Comparison of ENCODE assay signal across 8 cellular contexts in the genomic region with DNA sequence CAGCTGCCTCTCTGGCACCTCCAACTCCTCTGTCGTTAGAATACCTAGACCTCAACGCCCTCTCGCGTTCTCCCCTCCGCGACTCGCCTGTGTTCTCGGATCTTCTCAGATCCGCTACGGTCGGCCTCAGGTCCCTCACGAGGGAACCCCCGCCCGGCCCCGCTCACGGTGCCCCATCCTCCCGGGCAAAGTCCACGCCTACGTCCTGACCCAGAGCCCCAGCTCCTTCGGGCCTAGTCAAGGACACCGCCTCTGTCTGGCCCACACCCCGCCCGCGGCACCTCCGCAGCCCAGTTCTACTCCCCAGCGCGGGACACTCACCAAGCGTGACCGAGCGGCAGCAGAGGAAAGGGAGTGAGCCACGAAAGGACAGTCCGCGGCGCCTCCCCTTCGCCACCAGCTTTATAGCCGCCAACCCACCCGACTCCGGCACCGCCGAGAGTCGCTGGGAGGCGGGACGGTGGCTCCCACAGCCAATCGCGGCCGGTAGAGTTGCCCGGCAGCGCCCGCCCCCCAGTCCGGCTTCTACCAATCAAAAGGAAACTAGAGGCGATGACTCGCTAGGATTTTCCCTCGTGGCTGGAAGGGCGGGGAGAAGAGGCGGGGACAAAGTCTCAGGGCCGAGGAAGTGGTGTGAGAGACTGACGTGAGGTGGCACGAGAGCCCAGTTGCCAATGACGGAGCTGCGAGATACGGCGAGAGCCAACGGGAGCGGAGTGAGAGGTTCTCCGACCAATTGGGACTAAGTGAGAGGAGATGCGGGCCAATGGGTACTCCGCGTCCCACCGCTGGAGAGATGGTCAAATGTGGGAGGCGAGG. TPM values are rescaled to one million over a fixed set of nuclear protein-coding genes. Genes with fewer than 3 reads are reported as not detected.
A peak's percentile ranks its signal among the peaks of the same experiment; 100 is the strongest.
DNase-seq lines count a peak whose midpoint lies in the region; ATAC-seq, FAIRE-seq and TF ChIP-seq lines count a peak whose summit lies in the region.

HMGCS1 (minus strand) TSS at position 378 of the 819 bp plus-strand sequence. CDS start 14,447 bp downstream, outside the sequence.

- H2BK5ac ChIP-seq in trophoblast cell (ENCODE audit: low read depth, low read length, poor library complexity), result peak within 1 kb of the TSS; percentile 98

- H4K12ac ChIP-seq in trophoblast cell (ENCODE audit: low read depth, low read length), result peak within 1 kb of the TSS; percentile 73

- peak within 1 kb of the TSS; percentile 98 for H3K4ac ChIP-seq in trophoblast cell (ENCODE audit: low read depth, low read length)

- peak within 1 kb of the TSS; percentile 78 for H2BK120ac ChIP-seq in trophoblast cell (ENCODE audit: insufficient read depth, low read length, poor library complexity)

- intact Hi-C loops in adrenal gland (cut with DNase I), result loop anchor here in 1 of 2 donors (10.0 kb wide), 1 partner anchor 172 kb away; the partner anchor contains the start of gene TMEM267
- intact Hi-C loops in cardiac septum (cut with DNase I), result loop anchor here (1.0 to 5.0 kb wide), 2 partner anchors 169 to 192 kb away; partner anchors contain the start of gene TMEM267
- intact Hi-C loops in transverse colon (cut with DNase I; ENCODE audit: low total_unique reads), result no loop called here

- 0 to 1% (median 0%) methylated on average over 32 to 70 of the region's 70 CpGs for WGBS in adrenal gland, 4 donors
- no CpG with 5 or more reads among the region's 70 CpGs for WGBS in trophoblast cell (ENCODE audit: extremely low coverage, insufficient coverage, insufficient read length)
- WGBS in transverse colon (ENCODE audit: low coverage in 1 of 2), 2 donors, result 0 to 1% methylated on average over 4 to 46 of the region's 70 CpGs

- peak within 1 kb of the TSS; percentile 95 for H3K9ac ChIP-seq in trophoblast cell (ENCODE audit: low read length)

- in situ Hi-C loops in transverse colon (cut with MboI; ENCODE audit: low pct_ligation_motif_present in 1 of 4, low pct_unique_long_range_greater_than_20kb in 1 of 4, low sequenced_read_pairs in 3 of 4), result loop anchor here (10.0 to 25.0 kb wide), 2 partner anchors 174 to 208 kb away; partner anchors contain the start of gene TMEM267 (in 4 of the 4)

- H3K4me2 ChIP-seq in trophoblast cell (ENCODE audit: low read length), result peak within 1 kb of the TSS; percentile 58

- H3K9me3 ChIP-seq in adrenal gland (replicated peaks in 1 of 3) (no peaks in the 10 kb centered on the region), trophoblast cell (ENCODE audit: insufficient read depth, low read depth, low read length) (no peaks in the 10 kb centered on the region), transverse colon (no peaks in the 10 kb centered on the region)

- H3K27me3 ChIP-seq in adrenal gland (no peaks in the 10 kb centered on the region), trophoblast cell (ENCODE audit: insufficient read depth, low read length) (no peaks in the 10 kb centered on the region), transverse colon (no peaks in the 10 kb centered on the region)

- peak; percentile 92 for FAIRE-seq in GM12892 (lab: Jason Lieb, UNC)

- H3K18ac ChIP-seq in trophoblast cell (ENCODE audit: low read length), result peak within 1 kb of the TSS; percentile 94

- H3K4me1 ChIP-seq in adrenal gland (replicated peaks in 1 of 2) (peaks cover 7 to 46% of the 10 kb centered on the region in 2 donors), trophoblast cell (ENCODE audit: control insufficient read depth in 1 of 2, insufficient read depth in 2 of 2, low read length in 2 of 2) (peaks cover 5 to 11% of the 10 kb centered on the region in 2 experiments), transverse colon (peaks cover 9 to 42% (median 21%) of the 10 kb centered on the region in 4 donors)

- H3K4me3 ChIP-seq in adrenal gland (peak within 1 kb of the TSS; percentile 69 to 99 (median 82)), trophoblast cell (ENCODE audit: low read depth, low read length) (peak within 1 kb of the TSS; percentile 99), transverse colon (peak within 1 kb of the TSS; percentile 53 to 85 (median 74))

- TF ChIP-seq POLR2A in GM12892 (IDR thresholded peaks at IDR 0.05; ENCODE audit: low read depth, low read length) (peak; percentile 97), adrenal gland (IDR thresholded peaks at IDR 0.05) (peak; percentile 98), transverse colon (IDR thresholded peaks at IDR 0.05) (peak; percentile 97)

- H4K8ac ChIP-seq in trophoblast cell (ENCODE audit: low read depth, low read length), result peak within 1 kb of the TSS; percentile 80

- DNase-seq in GM12892 (ENCODE audit: insufficient read length) (peak; percentile 88), NCI-H146 (lab: John Stamatoyannopoulos, UW) (peak; percentile 99), T-helper 1 cell (peak; percentile 95 to 100 (median 98)), adrenal gland (peak; percentile 99 to 100 (median 99)), cardiac septum (ENCODE audit: low spot score) (peak; percentile 98), trophoblast cell (peak; percentile 99), transverse colon (peak; percentile 99)

- H2AFZ ChIP-seq in trophoblast cell (ENCODE audit: insufficient read depth, low read length, poor library complexity), result peak within 1 kb of the TSS; percentile 80

- ATAC-seq in HG02852 (IDR thresholded peaks at IDR 0.05; ENCODE audit: unreplicated experiment), result peak; percentile 93

- H3K14ac ChIP-seq in trophoblast cell (ENCODE audit: low read length), result peak within 1 kb of the TSS; percentile 96

- H3K79me2 ChIP-seq in trophoblast cell (ENCODE audit: control insufficient read depth, insufficient read depth, low read length, poor library complexity), result peaks cover 18% of the 10 kb centered on the region

- peaks cover 13% of the 10 kb centered on the region for H3K79me1 ChIP-seq in trophoblast cell (ENCODE audit: low read length)

- peak within 1 kb of the TSS; percentile 89 for H2AK5ac ChIP-seq in trophoblast cell (ENCODE audit: low read length)

- TF ChIP-seq CTCF in adrenal gland (IDR thresholded peaks at IDR 0.05), result no peak
- TF ChIP-seq CTCF in transverse colon (IDR thresholded peaks at IDR 0.05), result peak in 1 of 5 experiments; percentile 27

- H2BK12ac ChIP-seq in trophoblast cell (ENCODE audit: low read length), result peak within 1 kb of the TSS; percentile 70

- no peak within 1 kb of the TSS for H3K23ac ChIP-seq in trophoblast cell (ENCODE audit: low read length)

- H3K27ac ChIP-seq in adrenal gland, result peak within 1 kb of the TSS; percentile 86 to 96 (median 92)
- H3K27ac ChIP-seq in trophoblast cell (ENCODE audit: low read depth, low read length), result peak within 1 kb of the TSS; percentile 91
- H3K27ac ChIP-seq in transverse colon, result peak within 1 kb of the TSS; percentile 90 to 96 (median 94)

- TF ChIP-seq EP300 in transverse colon (IDR thresholded peaks at IDR 0.05; ENCODE audit: low read depth), result no peak

- H4K91ac ChIP-seq in trophoblast cell (ENCODE audit: low read depth, low read length), result peak within 1 kb of the TSS; percentile 98

- H3K36me3 ChIP-seq in adrenal gland (replicated peaks in 1 of 2) (no peaks in the 10 kb centered on the region), trophoblast cell (ENCODE audit: control insufficient read depth in 1 of 2, insufficient read depth in 2 of 2, low read length in 2 of 2) (no peaks in the 10 kb centered on the region), transverse colon (no peaks in the 10 kb centered on the region)

RNA-seq across cellular contexts. Expression of gene HMGCS1, which starts in this region (rescaled TPM):
- 68.2 TPM for polyA plus RNA-seq in GM12892 (2012; ENCODE audit: missing spikeins)
- 100 to 1,000 TPM in 1 of 8 donors, 10 to 100 TPM in 7; 16.2 to 914 (median 39.4) TPM for total RNA-seq in adrenal gland
- polyA plus RNA-seq in adrenal gland, result 1,000 to 10,000 TPM in 1 of 3 donors, 10 to 100 TPM in 2; 15.4 to 1,290 (median 24.5) TPM
- total RNA-seq in cardiac septum, result 34.4 TPM
- polyA plus RNA-seq in trophoblast cell (2013), result 199 and 205 TPM in 2 replicates
- 10 to 100 TPM; 16.9 to 51.4 (median 41.8) TPM for total RNA-seq in transverse colon

Comparison
In these comparisons a context has a peak if more than half of its experiments do, and no peak if none do; other contexts are left out.
1. Peak in every context shown above with its lines: DNase-seq, ATAC-seq, H3K4me3 ChIP-seq and H3K27ac ChIP-seq.